Comparison of ENCODE assay signal across 1 cellular context in the genomic region with DNA sequence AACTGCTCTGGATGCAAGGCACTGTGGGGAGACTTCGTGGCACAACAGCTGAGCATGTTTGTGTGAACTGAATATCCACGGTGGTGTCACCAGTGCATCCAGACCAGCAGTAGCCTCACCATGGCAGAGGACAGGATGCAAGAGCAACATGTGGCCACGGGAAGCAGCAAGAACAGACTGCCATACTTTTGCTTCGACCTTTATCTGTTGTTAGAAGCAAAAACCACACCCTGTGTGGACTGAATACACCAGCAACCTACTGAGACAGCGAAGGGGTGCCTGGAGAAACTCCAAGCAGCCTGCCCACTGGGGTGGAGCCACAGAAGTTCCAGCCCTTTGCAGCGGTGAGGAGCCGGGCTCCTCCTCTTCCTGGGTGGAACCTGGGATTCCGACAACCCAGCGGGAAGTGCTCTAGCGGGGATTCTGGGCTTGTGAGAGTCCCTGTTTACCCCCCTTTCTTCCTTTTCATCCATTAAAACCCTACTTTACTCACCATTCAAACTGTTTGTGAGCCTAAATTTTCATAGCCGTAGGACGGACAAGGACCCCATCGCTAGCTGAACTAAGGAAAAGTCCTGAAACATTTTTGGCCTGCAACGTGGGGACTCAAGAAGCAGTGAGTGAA.
TF ChIP-seq lines count a peak whose summit lies in the region.

No MANE protein-coding gene starts in this region.

TF ChIP-seq in K562, 482 proteins besides CTCF, POLR2A, EP300 and RAD21 (continued from another document and continues in another):
- TF ChIP-seq, protein P1, sequence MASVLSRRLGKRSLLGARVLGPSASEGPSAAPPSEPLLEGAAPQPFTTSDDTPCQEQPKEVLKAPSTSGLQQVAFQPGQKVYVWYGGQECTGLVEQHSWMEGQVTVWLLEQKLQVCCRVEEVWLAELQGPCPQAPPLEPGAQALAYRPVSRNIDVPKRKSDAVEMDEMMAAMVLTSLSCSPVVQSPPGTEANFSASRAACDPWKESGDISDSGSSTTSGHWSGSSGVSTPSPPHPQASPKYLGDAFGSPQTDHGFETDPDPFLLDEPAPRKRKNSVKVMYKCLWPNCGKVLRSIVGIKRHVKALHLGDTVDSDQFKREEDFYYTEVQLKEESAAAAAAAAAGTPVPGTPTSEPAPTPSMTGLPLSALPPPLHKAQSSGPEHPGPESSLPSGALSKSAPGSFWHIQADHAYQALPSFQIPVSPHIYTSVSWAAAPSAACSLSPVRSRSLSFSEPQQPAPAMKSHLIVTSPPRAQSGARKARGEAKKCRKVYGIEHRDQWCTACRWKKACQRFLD (CRISPR knock-in tag; IDR thresholded peaks at IDR 0.05), result no peak
- TF ChIP-seq ILF3 (IDR thresholded peaks at IDR 0.05; ENCODE audit: borderline replicate concordance), result no peak
- TF ChIP-seq ZNF655 (CRISPR knock-in tag; IDR thresholded peaks at IDR 0.05), result no peak
- TF ChIP-seq IRF9 (tag; IDR thresholded peaks at IDR 0.05), result no peak
- 0 out of 2 replicates have a peak, but pooled peaks have one; percentile 6 for TF ChIP-seq BHLHE40 (IDR thresholded peaks at IDR 0.05; ENCODE audit: low read length)
- no peak for TF ChIP-seq XRCC4 (IDR thresholded peaks at IDR 0.05; ENCODE audit: extremely low read depth, insufficient read depth, insufficient read length)
- no peak for TF ChIP-seq ZNF518B (CRISPR knock-in tag; IDR thresholded peaks at IDR 0.05)
- no peak for TF ChIP-seq HNRNPK (IDR thresholded peaks at IDR 0.05; ENCODE audit: low read depth, low read length, poor library complexity, severe bottlenecking)
- TF ChIP-seq RNF2 (IDR thresholded peaks at IDR 0.05), result no peak
- TF ChIP-seq ZNF445 (CRISPR knock-in tag; IDR thresholded peaks at IDR 0.05; ENCODE audit: low read depth), result no peak
- no peak for TF ChIP-seq MAFK (IDR thresholded peaks at IDR 0.05; ENCODE audit: low read length)
- TF ChIP-seq ZKSCAN3 (CRISPR knock-in tag; IDR thresholded peaks at IDR 0.05), result no peak
- TF ChIP-seq CREBBP (IDR thresholded peaks at IDR 0.05; ENCODE audit: low read depth, low read length), result no peak
- TF ChIP-seq, protein P2, sequence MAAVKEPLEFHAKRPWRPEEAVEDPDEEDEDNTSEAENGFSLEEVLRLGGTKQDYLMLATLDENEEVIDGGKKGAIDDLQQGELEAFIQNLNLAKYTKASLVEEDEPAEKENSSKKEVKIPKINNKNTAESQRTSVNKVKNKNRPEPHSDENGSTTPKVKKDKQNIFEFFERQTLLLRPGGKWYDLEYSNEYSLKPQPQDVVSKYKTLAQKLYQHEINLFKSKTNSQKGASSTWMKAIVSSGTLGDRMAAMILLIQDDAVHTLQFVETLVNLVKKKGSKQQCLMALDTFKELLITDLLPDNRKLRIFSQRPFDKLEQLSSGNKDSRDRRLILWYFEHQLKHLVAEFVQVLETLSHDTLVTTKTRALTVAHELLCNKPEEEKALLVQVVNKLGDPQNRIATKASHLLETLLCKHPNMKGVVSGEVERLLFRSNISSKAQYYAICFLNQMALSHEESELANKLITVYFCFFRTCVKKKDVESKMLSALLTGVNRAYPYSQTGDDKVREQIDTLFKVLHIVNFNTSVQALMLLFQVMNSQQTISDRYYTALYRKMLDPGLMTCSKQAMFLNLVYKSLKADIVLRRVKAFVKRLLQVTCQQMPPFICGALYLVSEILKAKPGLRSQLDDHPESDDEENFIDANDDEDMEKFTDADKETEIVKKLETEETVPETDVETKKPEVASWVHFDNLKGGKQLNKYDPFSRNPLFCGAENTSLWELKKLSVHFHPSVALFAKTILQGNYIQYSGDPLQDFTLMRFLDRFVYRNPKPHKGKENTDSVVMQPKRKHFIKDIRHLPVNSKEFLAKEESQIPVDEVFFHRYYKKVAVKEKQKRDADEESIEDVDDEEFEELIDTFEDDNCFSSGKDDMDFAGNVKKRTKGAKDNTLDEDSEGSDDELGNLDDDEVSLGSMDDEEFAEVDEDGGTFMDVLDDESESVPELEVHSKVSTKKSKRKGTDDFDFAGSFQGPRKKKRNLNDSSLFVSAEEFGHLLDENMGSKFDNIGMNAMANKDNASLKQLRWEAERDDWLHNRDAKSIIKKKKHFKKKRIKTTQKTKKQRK (IDR thresholded peaks at IDR 0.05; ENCODE audit: borderline replicate concordance, low read depth, low read length), result no peak
- no peak for TF ChIP-seq ZNF263 (CRISPR knock-in tag; IDR thresholded peaks at IDR 0.05; ENCODE audit: borderline replicate concordance)
- no peak for TF ChIP-seq PHB (CRISPR knock-in tag; IDR thresholded peaks at IDR 0.05)
- no peak for TF ChIP-seq SMARCE1 (IDR thresholded peaks at IDR 0.05)
- TF ChIP-seq IFI16 (CRISPR knock-in tag; IDR thresholded peaks at IDR 0.05), result no peak
- TF ChIP-seq SREBF2 (CRISPR knock-in tag; IDR thresholded peaks at IDR 0.05), result no peak
- TF ChIP-seq ZNF354B (CRISPR knock-in tag; IDR thresholded peaks at IDR 0.05), result no peak
- TF ChIP-seq MYC (IDR thresholded peaks at IDR 0.05; ENCODE audit: low read depth, low read length), result peak; percentile 22
- TF ChIP-seq MYC (CRISPR knock-in tag; IDR thresholded peaks at IDR 0.05; ENCODE audit: borderline replicate concordance, low read depth), result no peak
- no peak for TF ChIP-seq TRIM24 (IDR thresholded peaks at IDR 0.05)
- TF ChIP-seq YY1 (IDR thresholded peaks at IDR 0.05; ENCODE audit: borderline replicate concordance in 1 of 3, control insufficient read depth in 1 of 3, extremely low read depth in 1 of 3, insufficient read depth in 3 of 3, insufficient read length in 1 of 3, insufficient replicate concordance in 2 of 3, low read depth in 1 of 3, low read length in 2 of 3), result peak in 1 of 3 experiments; percentile 61
- no peak for TF ChIP-seq CHD7 (IDR thresholded peaks at IDR 0.05; ENCODE audit: low read depth, low read length)
- TF ChIP-seq EP400 (IDR thresholded peaks at IDR 0.05), result peak; percentile 70
- no peak for TF ChIP-seq ETS2 (tag; IDR thresholded peaks at IDR 0.05; ENCODE audit: borderline replicate concordance, poor library complexity, severe bottlenecking)
- peak in 1 of 2 experiments; percentile 57; a peak in 1 of 3 replicates for TF ChIP-seq CBX3 (IDR thresholded peaks at IDR 0.05; ENCODE audit: borderline replicate concordance in 1 of 2, low read length in 2 of 2)
